In genomic region chr9:114347675-114348074, GRCh38 we compare ENCODE assay signal across 16 cellular contexts. TPM values are rescaled to one million over a fixed set of nuclear protein-coding genes. Genes with fewer than 3 reads are reported as not detected.
A peak's percentile ranks its signal among the peaks of the same experiment; 100 is the strongest.
DNase-seq lines count a peak whose midpoint lies in the region; ATAC-seq, FAIRE-seq and TF ChIP-seq lines count a peak whose summit lies in the region.
"Had no signal": no experiment of that assay in that cellular context is flagged by ENCODE, and none has a peak within 500 bp of the region (broad histone marks: within the 10 kb centered on the region; RNA-seq: fewer than 3 reads in every experiment).

No MANE protein-coding gene starts in this region.

- H3K27ac ChIP-seq in CD4-positive, alpha-beta memory T cell (ENCODE audit: low read depth, low read length): no peak overlapping the region
- H3K27ac ChIP-seq in SK-N-MC (0 out of 2 replicates have a peak overlapping the region, but pooled peaks have one; percentile 85), H1 (ENCODE audit: low read depth, low read length) (no peak overlapping the region)

- no peaks in the 10 kb centered on the region for H3K9me3 ChIP-seq in CD4-positive, alpha-beta memory T cell (ENCODE audit: control insufficient read depth in 1 of 2, low read length in 2 of 2)
- H3K9me3 ChIP-seq in SK-N-MC (ENCODE audit: low read depth, low read length) (no peaks in the 10 kb centered on the region), H1 (ENCODE audit: insufficient read depth in 2 of 2, low read depth in 1 of 2, low read length in 1 of 2) (no peaks in the 10 kb centered on the region), Caco-2 (no peaks in the 10 kb centered on the region)
- H3K9me3 ChIP-seq: thoracic aorta had no signal

- no peak for DNase-seq in CD4-positive, alpha-beta memory T cell
- DNase-seq in SK-N-MC (ENCODE audit: low read depth, low spot score) (no peak), H1 (ENCODE audit: low read depth in 1 of 2, low spot score in 2 of 2) (no peak), posterior cingulate gyrus (peak in 9 of 10 donors; percentile 44 to 96 (median 70)), Caco-2 (no peak), HuH-7 (ENCODE audit: low spot score) (no peak)
- no peak for DNase-seq in stimulated activated CD4-positive, alpha-beta T cell treated with anti-CD3 and anti-CD28 coated beads, Interleukin-4, amount 100 ng/mL, for 1 hour
- DNase-seq: NCI-H2227 treated with DMSO at 0.1 percent for 48 hours, PC-3, retina, T-helper 9 cell had no signal

- no TSS peak for BruUV-seq in Caco-2 (replicated peaks; lab: Mats Ljungman, UMichigan)

- CTCF ChIA-PET in CD4-positive, alpha-beta memory T cell (lab: Charles Lee; ENCODE audit: partially characterized antibody): interaction anchor here (0.9 to 1.4 kb wide), 4 partner anchors 11 to 306 kb away, joined by 3 to 4 read pairs (median 4); no protein-coding TSS in a partner anchor
- CTCF ChIA-PET in H1 (lab: Charles Lee; ENCODE audit: partially characterized antibody) (interaction anchor here (0.7 to 4.5 kb wide), 3 partner anchors 8 to 212 kb away, joined by 3 to 21 read pairs (median 4); no protein-coding TSS in a partner anchor), Caco-2 (lab: Charles Lee) (no interaction called here)

- H3K18ac ChIP-seq in H1 (ENCODE audit: extremely low read depth, low read length): no peak overlapping the region

- no peak overlapping the region; the same call in 1 of the 2 replicates for H2BK5ac ChIP-seq in H1 (ENCODE audit: low read depth, low read length)

- H3K9me3 Mint-ChIP-seq in CD4-positive, alpha-beta memory T cell: no peaks in the 10 kb centered on the region
- no peaks in the 10 kb centered on the region for H3K9me3 Mint-ChIP-seq in Caco-2 (ENCODE audit: unreplicated experiment)

- H3K9ac ChIP-seq in SK-N-MC (ENCODE audit: insufficient read length) (no peak overlapping the region), H1 (replicated peaks in 1 of 4; ENCODE audit: extremely low read depth in 1 of 4, low read depth in 3 of 4, low read length in 3 of 4) (no peak overlapping the region)

- H3K36me3 Mint-ChIP-seq in CD4-positive, alpha-beta memory T cell: peaks cover 83 to 90% of the 10 kb centered on the region in 2 donors
- H3K36me3 Mint-ChIP-seq in Caco-2 (ENCODE audit: insufficient read depth, unreplicated experiment): peaks cover 40% of the 10 kb centered on the region

- no peaks in the 10 kb centered on the region for H3K79me1 ChIP-seq in H1 (ENCODE audit: low read depth, low read length)

- TF ChIP-seq POLR2A in H1 (IDR thresholded peaks at IDR 0.05; ENCODE audit: control extremely low read depth in 1 of 2, low read depth in 2 of 2, low read length in 2 of 2): no peak

- H4K5ac ChIP-seq in H1 (ENCODE audit: insufficient read length, low read depth, low read length): no peak overlapping the region

- H3K4me3 Mint-ChIP-seq in CD4-positive, alpha-beta memory T cell: no peak overlapping the region
- H3K4me3 Mint-ChIP-seq in Caco-2 (ENCODE audit: unreplicated experiment): no peak overlapping the region

- H3K4me1 ChIP-seq in CD4-positive, alpha-beta memory T cell (ENCODE audit: insufficient read depth, low read length): peaks cover 39% of the 10 kb centered on the region
- H3K4me1 ChIP-seq in H1 (replicated peaks in 1 of 4; ENCODE audit: control insufficient read depth in 3 of 4, insufficient read depth in 4 of 4, low read length in 3 of 4): peaks cover 4 to 11% (median 8%) of the 10 kb centered on the region in 4 experiments; a peak in 6 of 7 replicates
- peaks cover 17% of the 10 kb centered on the region for H3K4me1 ChIP-seq in Caco-2

- H2BK12ac ChIP-seq in H1 (ENCODE audit: low read depth, low read length): no peak overlapping the region

- TF ChIP-seq EP300 in H1 (IDR thresholded peaks at IDR 0.05; ENCODE audit: borderline replicate concordance in 1 of 2, low read depth in 2 of 2, low read length in 2 of 2): no peak

- no peak overlapping the region for H2AFZ ChIP-seq in H1 (ENCODE audit: low read length)

- H2AK5ac ChIP-seq in H1 (ENCODE audit: low read depth, low read length): no peak overlapping the region

- H3K27me3 ChIP-seq in CD4-positive, alpha-beta memory T cell (ENCODE audit: insufficient read depth, low read length): no peaks in the 10 kb centered on the region
- H3K27me3 ChIP-seq in H1 (replicated peaks in 1 of 4; ENCODE audit: control insufficient read depth in 3 of 4, extremely low read depth in 1 of 4, insufficient read depth in 3 of 4, low read length in 3 of 4) (no peaks in the 10 kb centered on the region), Caco-2 (replicated peaks; ENCODE audit: control insufficient read depth, insufficient read depth, low read length) (no peaks in the 10 kb centered on the region)

- POLR2A ChIA-PET in CD4-positive, alpha-beta memory T cell (lab: Charles Lee; ENCODE audit: partially characterized antibody): interaction anchor here (3.8 to 37.6 kb wide), 4 partner anchors 15 to 46 kb away, joined by 18 to 1614 read pairs (median 26); partner anchors contain the start of gene AKNA
- POLR2A ChIA-PET in H1 (lab: Charles Lee; ENCODE audit: partially characterized antibody): interaction anchor here (0.6 to 1.9 kb wide), 3 partner anchors 9 to 33 kb away, joined by 3 to 6 read pairs (median 3); no protein-coding TSS in a partner anchor
- POLR2A ChIA-PET in Caco-2 (lab: Charles Lee): no interaction called here

- no peak overlapping the region for H2BK15ac ChIP-seq in H1 (ENCODE audit: low read length)

- no peak overlapping the region for H3K4me3 ChIP-seq in CD4-positive, alpha-beta memory T cell (ENCODE audit: low read length in 2 of 2)
- H3K4me3 ChIP-seq in SK-N-MC: no peak overlapping the region
- H3K4me3 ChIP-seq in H1 (ENCODE audit: extremely low read depth in 1 of 4, insufficient read depth in 2 of 4, low read depth in 3 of 4, low read length in 4 of 4): no peak overlapping the region
- H3K4me3 ChIP-seq in Caco-2 (ENCODE audit: low read depth, low read length): no peak overlapping the region
- H3K4me3 ChIP-seq: thoracic aorta had no signal

- intact Hi-C loops in CD4-positive, alpha-beta memory T cell (cut with micrococcal nuclease): loop anchor here (2.0 to 10.0 kb wide), 2 partner anchors 37 to 247 kb away; no protein-coding TSS in a partner anchor
- intact Hi-C loops in posterior cingulate gyrus (cut with DNase I): loop anchor here (10.0 kb wide), 1 partner anchor 237 kb away; the partner anchor contains the start of gene ATP6V1G1
- intact Hi-C loops in Caco-2 (cut with micrococcal nuclease; ENCODE audit: unreplicated experiment): loop anchor here (2.0 kb wide), 1 partner anchor 49 kb away; no protein-coding TSS in a partner anchor

- H2BK120ac ChIP-seq in H1 (replicated peaks; ENCODE audit: low read depth, low read length): no peak overlapping the region

- FAIRE-seq in H1 (lab: Jason Lieb, UNC): no peak
- FAIRE-seq: bronchial epithelial cell had no signal

- H4K8ac ChIP-seq in H1 (ENCODE audit: extremely low read depth, insufficient read depth, low read length): 0 out of 2 replicates have a peak overlapping the region, but pooled peaks have one; percentile 8

- H3K4me1 Mint-ChIP-seq in CD4-positive, alpha-beta memory T cell: peaks cover 26 to 57% (median 36%) of the 10 kb centered on the region in 4 donors
- peaks cover 15% of the 10 kb centered on the region for H3K4me1 Mint-ChIP-seq in Caco-2 (ENCODE audit: low read depth, unreplicated experiment)

- no peak overlapping the region for H3K4me2 ChIP-seq in H1 (ENCODE audit: insufficient read depth in 1 of 2, low read depth in 2 of 2, low read length in 2 of 2)

- no peak overlapping the region for H3K4ac ChIP-seq in H1 (replicated peaks; ENCODE audit: insufficient read length, low read depth, low read length)

- peak overlapping the region; percentile 41 to 95 (median 91) for H3K27ac Mint-ChIP-seq in CD4-positive, alpha-beta memory T cell
- H3K27ac Mint-ChIP-seq in Caco-2 (ENCODE audit: unreplicated experiment): no peak overlapping the region

- H3K27me3 Mint-ChIP-seq in CD4-positive, alpha-beta memory T cell: no peaks in the 10 kb centered on the region
- H3K27me3 Mint-ChIP-seq in Caco-2 (ENCODE audit: insufficient read depth, unreplicated experiment): no peaks in the 10 kb centered on the region

- H3K79me2 ChIP-seq in H1 (ENCODE audit: control insufficient read depth in 1 of 2, insufficient read depth in 2 of 2, low read length in 2 of 2): no peaks in the 10 kb centered on the region

- TF ChIP-seq CTCF in H1 (IDR thresholded peaks at IDR 0.05; ENCODE audit: control extremely low read depth in 1 of 3, insufficient read depth in 1 of 3, low read depth in 1 of 3, low read length in 3 of 3) (no peak), Caco-2 (IDR thresholded peaks at IDR 0.05; ENCODE audit: insufficient read depth in 1 of 2, low read depth in 1 of 2, low read length in 1 of 2, severe bottlenecking in 1 of 2, unreplicated experiment in 1 of 2) (no peak)

- no peak overlapping the region for H2BK20ac ChIP-seq in H1 (ENCODE audit: low read length)

- TF ChIP-seq RAD21 in H1 (IDR thresholded peaks at IDR 0.05 in 1 of 2, conservative IDR thresholded peaks at IDR 0.05 in 1 of 2; ENCODE audit: low read depth in 2 of 2, low read length in 2 of 2): no peak

- ATAC-seq in HG02588 (IDR thresholded peaks at IDR 0.05; ENCODE audit: unreplicated experiment): no peak
- ATAC-seq: esophagus mucosa, PC-3 had no signal

- H3K23ac ChIP-seq in H1 (ENCODE audit: insufficient read length): no peak overlapping the region

- no peak overlapping the region for H3K14ac ChIP-seq in H1 (ENCODE audit: insufficient read length)

- H3K23me2 ChIP-seq in H1 (ENCODE audit: low read depth, low read length): no peaks in the 10 kb centered on the region

- no peaks in the 10 kb centered on the region for H4K20me1 ChIP-seq in H1 (replicated peaks in 1 of 2; ENCODE audit: control insufficient read depth in 1 of 2, insufficient read depth in 2 of 2, low read length in 2 of 2)

- WGBS in H1 (ENCODE audit: extremely low coverage in 1 of 2, insufficient coverage in 1 of 2, insufficient read length in 1 of 2, insufficient replicate concordance in 2 of 2, low coverage in 1 of 2, low lambda C conversion rate in 2 of 2, missing lambda C conversion rate in 1 of 2), 2 experiments: 86% methylated on average over 15 of the region's 15 CpGs; no CpG with 5 or more reads in 1 of the 2 experiments

- peaks cover 88% of the 10 kb centered on the region for H3K36me3 ChIP-seq in CD4-positive, alpha-beta memory T cell (ENCODE audit: insufficient read depth, low read length)
- peaks cover 81% of the 10 kb centered on the region; the same call in 1 of the 2 replicates for H3K36me3 ChIP-seq in SK-N-MC (ENCODE audit: insufficient read depth, low read length)
- peaks cover 13 to 86% (median 53%) of the 10 kb centered on the region in 4 experiments; a peak in 7 of 8 replicates for H3K36me3 ChIP-seq in H1 (ENCODE audit: control insufficient read depth in 2 of 4, insufficient read depth in 4 of 4, low read length in 3 of 4)
- peaks cover 2% of the 10 kb centered on the region; the same call in 1 of the 2 replicates for H3K36me3 ChIP-seq in Caco-2 (ENCODE audit: control insufficient read depth, insufficient read depth, low read length)

- no peak overlapping the region for H3K56ac ChIP-seq in H1 (replicated peaks; ENCODE audit: insufficient read length, low read depth, low read length)

- H4K91ac ChIP-seq in H1 (replicated peaks; ENCODE audit: insufficient read length, low read length): no peak overlapping the region

RNA-seq across cellular contexts. Expression of gene ORM2, which starts 18.0 kb away (rescaled TPM):
- not detected for total RNA-seq in CD4-positive, alpha-beta memory T cell
- not detected for polyA plus RNA-seq in CD4-positive, alpha-beta memory T cell
- total RNA-seq in H1 (2021; fragmentation: NEBNext Ultra II Directional; extraction: Animal tissue kit (Norgen Biotek cat#: 25700)): 0.90 TPM in 1 of 2 replicates, not detected in the other
- polyA plus RNA-seq in H1 (2011; rRNA removed): 0.66 and 1.3 TPM in 2 replicates
- polyA plus RNA-seq in H1 (2011; cell fraction: cytosol; rRNA removed): 1.1 TPM
- polyA plus RNA-seq in H1 (2011; cell fraction: nucleus; rRNA removed): 0.17 TPM
- 1.0 to 1.8 TPM (median 1.5 TPM) in 4 replicates for polyA plus RNA-seq in H1 (2012, experiment 1 of 2)
- 0.33 TPM for polyA plus RNA-seq in H1 (2012, experiment 2 of 2)
- polyA plus RNA-seq in H1 (2013, experiment 1 of 2): 0.24 TPM
- 0.29 TPM for polyA plus RNA-seq in H1 (2013, experiment 2 of 2)
- polyA minus RNA-seq in H1 (2011; rRNA and poly(A)+ RNA removed): 0.51 TPM in 1 of 2 replicates, not detected in the other
- polyA minus RNA-seq in H1 (2011; cell fraction: cytosol; rRNA and poly(A)+ RNA removed): not detected
- polyA minus RNA-seq in H1 (2011; cell fraction: nucleus; rRNA and poly(A)+ RNA removed): not detected
- total RNA-seq in Caco-2 (2022): 45.5 and 46.0 TPM in 2 replicates
- total RNA-seq: bronchial epithelial cell, mononuclear cell, PC-3, thoracic aorta had no signal

RNA-seq across cellular contexts. Expression of gene ORM1, which starts 24.8 kb away (rescaled TPM):
- not detected for total RNA-seq in CD4-positive, alpha-beta memory T cell
- not detected for polyA plus RNA-seq in CD4-positive, alpha-beta memory T cell
- not detected in 2 replicates for total RNA-seq in H1 (2021; fragmentation: NEBNext Ultra II Directional; extraction: Animal tissue kit (Norgen Biotek cat#: 25700))
- polyA plus RNA-seq in H1 (2011; rRNA removed): 0.32 TPM in 1 of 2 replicates, not detected in the other
- not detected for polyA plus RNA-seq in H1 (2011; cell fraction: cytosol; rRNA removed)
- polyA plus RNA-seq in H1 (2011; cell fraction: nucleus; rRNA removed): not detected
- not detected in 4 replicates for polyA plus RNA-seq in H1 (2012, experiment 1 of 2)
- not detected for polyA plus RNA-seq in H1 (2012, experiment 2 of 2)
- not detected for polyA plus RNA-seq in H1 (2013, experiment 1 of 2)
- polyA plus RNA-seq in H1 (2013, experiment 2 of 2): not detected
- not detected in 2 replicates for polyA minus RNA-seq in H1 (2011; rRNA and poly(A)+ RNA removed)
- polyA minus RNA-seq in H1 (2011; cell fraction: cytosol; rRNA and poly(A)+ RNA removed): not detected
- polyA minus RNA-seq in H1 (2011; cell fraction: nucleus; rRNA and poly(A)+ RNA removed): not detected
- total RNA-seq in Caco-2 (2022): 18.3 and 27.5 TPM in 2 replicates
- total RNA-seq: bronchial epithelial cell, mononuclear cell, PC-3, thoracic aorta had no signal

RNA-seq across cellular contexts. Expression of gene AKNA, which starts 40.1 kb away (rescaled TPM):
- total RNA-seq in CD4-positive, alpha-beta memory T cell: 100 to 1,000 TPM; 374 to 375 TPM
- 10 to 100 TPM in 1 of 2 donors, 1 to 10 TPM in 1; 1.9 to 35.6 TPM for polyA plus RNA-seq in CD4-positive, alpha-beta memory T cell
- 25.9 and 27.4 TPM in 2 replicates for total RNA-seq in H1 (2021; fragmentation: NEBNext Ultra II Directional; extraction: Animal tissue kit (Norgen Biotek cat#: 25700))
- 21.0 and 28.3 TPM in 2 replicates for polyA plus RNA-seq in H1 (2011; rRNA removed)
- 18.3 TPM for polyA plus RNA-seq in H1 (2011; cell fraction: cytosol; rRNA removed)
- polyA plus RNA-seq in H1 (2011; cell fraction: nucleus; rRNA removed): 62.7 TPM
- polyA plus RNA-seq in H1 (2012, experiment 1 of 2): 16.3 to 28.1 TPM (median 25.3 TPM) in 4 replicates
- polyA plus RNA-seq in H1 (2012, experiment 2 of 2): 16.4 TPM
- 16.0 TPM for polyA plus RNA-seq in H1 (2013, experiment 1 of 2)
- polyA plus RNA-seq in H1 (2013, experiment 2 of 2): 15.2 TPM
- polyA minus RNA-seq in H1 (2011; rRNA and poly(A)+ RNA removed): 21.8 and 26.9 TPM in 2 replicates
- 32.5 TPM for polyA minus RNA-seq in H1 (2011; cell fraction: cytosol; rRNA and poly(A)+ RNA removed)
- 36.8 TPM for polyA minus RNA-seq in H1 (2011; cell fraction: nucleus; rRNA and poly(A)+ RNA removed)
- total RNA-seq in Caco-2 (2022): 43.0 and 57.8 TPM in 2 replicates

Comparison
In these comparisons a context has a peak if more than half of its experiments do, and no peak if none do; other contexts are left out.
1. DNase-seq: peak in posterior cingulate gyrus (9 of 10); none in CD4-positive, alpha-beta memory T cell (0 of 5), SK-N-MC (single experiment), H1 (0 of 2), Caco-2 (0 of 2), HuH-7 (single experiment) and stimulated activated CD4-positive, alpha-beta T cell treated with anti-CD3 and anti-CD28 coated beads, Interleukin-4, amount 100 ng/mL, for 1 hour (single experiment).
2. RNA of gene ORM2, which starts 18.0 kb away (total RNA-seq): 45.5 to 46.0 TPM in Caco-2; 0.90 TPM in H1 and not detected in CD4-positive, alpha-beta memory T cell; every median in the first group is over 10 times any median in the second.
3. RNA of gene ORM1, which starts 24.8 kb away (total RNA-seq): 18.3 to 27.5 TPM in Caco-2; not detected in CD4-positive, alpha-beta memory T cell and not detected in H1; every median in the first group is over 10 times any median in the second.